17 cellular contexts compared by ENCODE assay signal in genomic region chrX:106404512-106404911, GRCh38.
DNase-seq lines count a peak whose midpoint lies in the region; ATAC-seq and TF ChIP-seq lines count a peak whose summit lies in the region.
"Had no signal": no experiment of that assay in that cellular context is flagged by ENCODE, and none has a peak within 500 bp of the region (broad histone marks: within the 10 kb centered on the region; RNA-seq: fewer than 3 reads in every experiment).

No MANE protein-coding gene starts in this region.

- CTCF ChIA-PET in CD4-positive, alpha-beta memory T cell (lab: Charles Lee; ENCODE audit: partially characterized antibody), result interaction anchor here (2.0 kb wide), 1 partner anchor 10 kb away, joined by 6 read pairs; no protein-coding TSS in a partner anchor
- CTCF ChIA-PET in activated CD4-positive, alpha-beta memory T cell treated with anti-CD3 and anti-CD28 coated beads, Interleukin-2, amount 10 ng/mL, durations not matched to agents 7 days and 5 days (lab: Charles Lee), result no interaction called here

- TF ChIP-seq CTCF in RWPE2 (IDR thresholded peaks at IDR 0.05; ENCODE audit: poor library complexity, severe bottlenecking) (peak; percentile 31), fibroblast of pulmonary artery (IDR thresholded peaks at IDR 0.05; ENCODE audit: low read length, missing control alignments) (peak; percentile 24)

- intact Hi-C loops in CD4-positive, alpha-beta memory T cell (cut with micrococcal nuclease), result no loop called here

- H3K23ac ChIP-seq in trophoblast cell (ENCODE audit: low read length), result no peak overlapping the region

- no peak overlapping the region for H2AFZ ChIP-seq in trophoblast cell (ENCODE audit: insufficient read depth, low read length, poor library complexity)

- no peaks in the 10 kb centered on the region for H3K79me2 ChIP-seq in trophoblast cell (ENCODE audit: control insufficient read depth, insufficient read depth, low read length, poor library complexity)

- no peak overlapping the region for H3K4me2 ChIP-seq in trophoblast cell (ENCODE audit: low read length)

- POLR2A ChIA-PET in CD4-positive, alpha-beta memory T cell (lab: Charles Lee; ENCODE audit: partially characterized antibody), result no interaction called here
- POLR2A ChIA-PET in activated CD4-positive, alpha-beta memory T cell treated with anti-CD3 and anti-CD28 coated beads, Interleukin-2, amount 10 ng/mL, durations not matched to agents 7 days and 5 days (lab: Charles Lee), result no interaction called here

- ATAC-seq in RWPE2 (ENCODE audit: low read depth), result no peak
- no peak for ATAC-seq in HG03460 (IDR thresholded peaks at IDR 0.05; ENCODE audit: unreplicated experiment)
- ATAC-seq: activated CD8-positive, alpha-beta T cell treated with anti-CD3 and anti-CD28 coated beads, Interleukin-2, amount 10 ng/mL, durations not matched to agents 7 days and 5 days; body of pancreas; pancreas had no signal

- H2BK12ac ChIP-seq in trophoblast cell (ENCODE audit: low read length), result no peak overlapping the region

- no peak overlapping the region for H2BK5ac ChIP-seq in trophoblast cell (ENCODE audit: low read depth, low read length, poor library complexity)

- H3K9me3 Mint-ChIP-seq in CD4-positive, alpha-beta memory T cell, result no peaks in the 10 kb centered on the region
- no peaks in the 10 kb centered on the region for H3K9me3 Mint-ChIP-seq in activated CD4-positive, alpha-beta memory T cell treated with anti-CD3 and anti-CD28 coated beads, Interleukin-2, amount 10 ng/mL, durations not matched to agents 7 days and 5 days

- no peak overlapping the region for H3K18ac ChIP-seq in trophoblast cell (ENCODE audit: low read length)

- no peaks in the 10 kb centered on the region for H3K27me3 ChIP-seq in RWPE2 (ENCODE audit: insufficient read depth, poor library complexity, severe bottlenecking)
- H3K27me3 ChIP-seq in trophoblast cell (ENCODE audit: insufficient read depth, low read length), result no peaks in the 10 kb centered on the region
- no peaks in the 10 kb centered on the region for H3K27me3 ChIP-seq in CD4-positive, alpha-beta memory T cell (ENCODE audit: insufficient read depth, low read length)
- H3K27me3 ChIP-seq: body of pancreas, thyroid gland had no signal

- H4K12ac ChIP-seq in trophoblast cell (ENCODE audit: low read depth, low read length), result no peak overlapping the region

- H3K14ac ChIP-seq in trophoblast cell (ENCODE audit: low read length), result no peak overlapping the region

- no peaks in the 10 kb centered on the region for H3K36me3 ChIP-seq in RWPE2 (ENCODE audit: low read depth)
- no peaks in the 10 kb centered on the region for H3K36me3 ChIP-seq in trophoblast cell (ENCODE audit: control insufficient read depth in 1 of 2, insufficient read depth in 2 of 2, low read length in 2 of 2)
- H3K36me3 ChIP-seq in CD4-positive, alpha-beta memory T cell (ENCODE audit: insufficient read depth, low read length), result no peaks in the 10 kb centered on the region
- H3K36me3 ChIP-seq: pancreas, thyroid gland had no signal

- H3K4me1 ChIP-seq in RWPE2 (ENCODE audit: insufficient read depth, poor library complexity, severe bottlenecking) (no peaks in the 10 kb centered on the region), trophoblast cell (ENCODE audit: control insufficient read depth in 1 of 2, insufficient read depth in 2 of 2, low read length in 2 of 2) (no peaks in the 10 kb centered on the region)
- no peaks in the 10 kb centered on the region for H3K4me1 ChIP-seq in CD4-positive, alpha-beta memory T cell (ENCODE audit: insufficient read depth, low read length)
- H3K4me1 ChIP-seq: Caco-2, pancreas had no signal

- DNase-seq in NCI-H1417 (lab: John Stamatoyannopoulos, UW), result peak in 2 of 3 experiments; percentile 12 to 46
- DNase-seq in NCI-H1417 treated with DMSO at 0.1 percent for 48 hours (lab: John Stamatoyannopoulos, UW), result no peak
- DNase-seq in RWPE2 (ENCODE audit: low spot score), result no peak
- peak; percentile 1 for DNase-seq in fibroblast of pulmonary artery (ENCODE audit: low read depth)
- peak; percentile 21 to 73 for DNase-seq in trophoblast cell
- no peak for DNase-seq in CD4-positive, alpha-beta memory T cell
- DNase-seq in activated CD4-positive, alpha-beta memory T cell treated with anti-CD3 and anti-CD28 coated beads, Interleukin-2, amount 10 ng/mL, durations not matched to agents 7 days and 5 days, result no peak
- DNase-seq: activated CD8-positive, alpha-beta T cell treated with anti-CD3 and anti-CD28 coated beads, Interleukin-2, amount 10 ng/mL, durations not matched to agents 7 days and 5 days; activated gamma-delta T cell; body of pancreas; Kasumi-1; mesenchymal stem cell; pancreas; T1000; thyroid gland had no signal

- H3K4me3 Mint-ChIP-seq in CD4-positive, alpha-beta memory T cell, result no peak overlapping the region
- H3K4me3 Mint-ChIP-seq in activated CD4-positive, alpha-beta memory T cell treated with anti-CD3 and anti-CD28 coated beads, Interleukin-2, amount 10 ng/mL, durations not matched to agents 7 days and 5 days, result no peak overlapping the region
- H3K4me3 Mint-ChIP-seq: activated CD8-positive, alpha-beta T cell treated with anti-CD3 and anti-CD28 coated beads, Interleukin-2, amount 10 ng/mL, durations not matched to agents 7 days and 5 days had no signal

- no peak overlapping the region for H3K9ac ChIP-seq in trophoblast cell (ENCODE audit: low read length)

- no peak overlapping the region for H2BK120ac ChIP-seq in trophoblast cell (ENCODE audit: insufficient read depth, low read length, poor library complexity)

- no peaks in the 10 kb centered on the region for H3K36me3 Mint-ChIP-seq in CD4-positive, alpha-beta memory T cell
- no peaks in the 10 kb centered on the region for H3K36me3 Mint-ChIP-seq in activated CD4-positive, alpha-beta memory T cell treated with anti-CD3 and anti-CD28 coated beads, Interleukin-2, amount 10 ng/mL, durations not matched to agents 7 days and 5 days (ENCODE audit: low read depth)

- H3K27ac ChIP-seq in RWPE2 (ENCODE audit: poor library complexity, severe bottlenecking) (no peak overlapping the region), trophoblast cell (ENCODE audit: low read depth, low read length) (no peak overlapping the region)
- no peak overlapping the region for H3K27ac ChIP-seq in CD4-positive, alpha-beta memory T cell (ENCODE audit: low read depth, low read length)
- H3K27ac ChIP-seq: body of pancreas, pancreas, thyroid gland had no signal

- H3K27ac Mint-ChIP-seq in CD4-positive, alpha-beta memory T cell, result no peak overlapping the region
- no peak overlapping the region for H3K27ac Mint-ChIP-seq in activated CD4-positive, alpha-beta memory T cell treated with anti-CD3 and anti-CD28 coated beads, Interleukin-2, amount 10 ng/mL, durations not matched to agents 7 days and 5 days
- H3K27ac Mint-ChIP-seq: activated CD8-positive, alpha-beta T cell treated with anti-CD3 and anti-CD28 coated beads, Interleukin-2, amount 10 ng/mL, durations not matched to agents 7 days and 5 days had no signal

- no peaks in the 10 kb centered on the region for H3K4me1 Mint-ChIP-seq in CD4-positive, alpha-beta memory T cell
- H3K4me1 Mint-ChIP-seq in activated CD4-positive, alpha-beta memory T cell treated with anti-CD3 and anti-CD28 coated beads, Interleukin-2, amount 10 ng/mL, durations not matched to agents 7 days and 5 days, result no peaks in the 10 kb centered on the region

- H3K27me3 Mint-ChIP-seq in CD4-positive, alpha-beta memory T cell, result no peaks in the 10 kb centered on the region
- no peaks in the 10 kb centered on the region for H3K27me3 Mint-ChIP-seq in activated CD4-positive, alpha-beta memory T cell treated with anti-CD3 and anti-CD28 coated beads, Interleukin-2, amount 10 ng/mL, durations not matched to agents 7 days and 5 days

- no CpG with 5 or more reads among the region's 1 CpG for WGBS in trophoblast cell (ENCODE audit: extremely low coverage, insufficient coverage, insufficient read length)

- H3K4ac ChIP-seq in trophoblast cell (ENCODE audit: low read depth, low read length), result no peak overlapping the region

- H4K91ac ChIP-seq in trophoblast cell (ENCODE audit: low read depth, low read length), result no peak overlapping the region

- H3K4me3 ChIP-seq in RWPE2 (ENCODE audit: severe bottlenecking) (no peak overlapping the region), fibroblast of pulmonary artery (replicated peaks; ENCODE audit: low read depth, low read length) (no peak overlapping the region), trophoblast cell (ENCODE audit: low read depth, low read length) (no peak overlapping the region)
- H3K4me3 ChIP-seq in CD4-positive, alpha-beta memory T cell (ENCODE audit: low read length in 2 of 2), result no peak overlapping the region
- H3K4me3 ChIP-seq: body of pancreas, pancreas, thyroid gland had no signal

- H4K8ac ChIP-seq in trophoblast cell (ENCODE audit: low read depth, low read length), result no peak overlapping the region

- H2AK5ac ChIP-seq in trophoblast cell (ENCODE audit: low read length), result no peak overlapping the region

- H3K79me1 ChIP-seq in trophoblast cell (ENCODE audit: low read length), result no peaks in the 10 kb centered on the region

- H3K9me3 ChIP-seq in RWPE2 (ENCODE audit: severe bottlenecking) (no peaks in the 10 kb centered on the region), trophoblast cell (ENCODE audit: insufficient read depth, low read depth, low read length) (no peaks in the 10 kb centered on the region)
- H3K9me3 ChIP-seq in CD4-positive, alpha-beta memory T cell (ENCODE audit: control insufficient read depth in 1 of 2, low read length in 2 of 2), result no peaks in the 10 kb centered on the region
- H3K9me3 ChIP-seq: body of pancreas, Caco-2, pancreas, thyroid gland had no signal

Comparison
In these comparisons a context has a peak if more than half of its experiments do, and no peak if none do; other contexts are left out.
1. DNase-seq: peak in NCI-H1417 (2 of 3), fibroblast of pulmonary artery (single experiment) and trophoblast cell (2 of 2); none in NCI-H1417 treated with DMSO at 0.1 percent for 48 hours (single experiment), RWPE2 (single experiment), CD4-positive, alpha-beta memory T cell (0 of 5) and activated CD4-positive, alpha-beta memory T cell treated with anti-CD3 and anti-CD28 coated beads, Interleukin-2, amount 10 ng/mL, durations not matched to agents 7 days and 5 days (single experiment).